In the genomic region with DNA sequence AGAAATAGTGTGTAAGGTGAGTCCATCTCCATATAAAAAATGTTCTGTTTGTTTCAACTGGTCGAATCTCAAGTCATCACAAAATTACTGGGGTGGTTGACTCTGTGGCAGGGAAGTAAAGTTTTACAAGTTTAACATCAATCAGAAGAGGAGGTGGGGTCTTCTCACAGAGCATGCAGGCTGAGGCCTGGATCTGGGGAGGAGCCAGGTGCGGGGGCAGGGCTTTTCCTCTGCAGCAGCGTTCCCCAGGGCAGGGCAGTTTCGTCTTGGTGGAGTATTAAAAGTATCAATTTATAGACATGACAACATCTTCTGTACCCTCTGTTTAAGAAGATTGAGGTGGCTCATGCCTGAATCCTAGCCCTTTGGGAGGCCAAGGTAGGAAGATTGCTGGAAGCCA, we compare ENCODE assay signal across 22 cellular contexts.
"Had no signal": no experiment of that assay in that cellular context is flagged by ENCODE, and none has a peak within 500 bp of the region (broad histone marks: within the 10 kb centered on the region; RNA-seq: fewer than 3 reads in every experiment).

No MANE protein-coding gene starts in this region.

- H3K27me3 ChIP-seq: left lung, sigmoid colon, upper lobe of left lung had no signal

- ATAC-seq: activated CD8-positive, alpha-beta memory T cell treated with anti-CD3 and anti-CD28 coated beads, Interleukin-2, amount 10 ng/mL, durations not matched to agents 7 days and 5 days; activated CD8-positive, alpha-beta T cell treated with anti-CD3 and anti-CD28 coated beads for 36 hours; activated naive CD4-positive, alpha-beta T cell treated with anti-CD3 and anti-CD28 coated beads, Interleukin-2, amount 50 U/mL, for 72 hours; left lung; natural killer cell; stimulated activated naive B cell treated with anti-CD40 and anti-IgM and Interleukin-4, amounts not matched to agents 10 μg/mL and 1 μg/mL and 100 μg/mL, for 72 hours had no signal

- H3K4me3 Mint-ChIP-seq: activated CD4-positive, alpha-beta T cell treated with anti-CD3 and anti-CD28 coated beads, Interleukin-2, amount 10 ng/mL, durations not matched to agents 7 days and 5 days; activated CD8-positive, alpha-beta memory T cell treated with anti-CD3 and anti-CD28 coated beads, Interleukin-2, amount 10 ng/mL, durations not matched to agents 7 days and 5 days; activated CD8-positive, alpha-beta T cell treated with anti-CD3 and anti-CD28 coated beads for 36 hours; activated T-helper 1 cell treated with anti-CD3 and anti-CD28 coated beads, Interleukin-12 subunit alpha, Interleukin-12 subunit beta, Interleukin-2, Interleukin-4 antibody, amounts not matched to agents 30 ng/mL and 10 ng/mL and 1 ng/mL, durations not matched to agents 14 hours and 24 hours and 36 hours; immature natural killer cell; natural killer cell; stimulated activated naive B cell treated with anti-CD40 and anti-IgM and Interleukin-4, amounts not matched to agents 10 μg/mL and 1 μg/mL and 100 μg/mL, for 72 hours; T-helper 2 cell treated with Interferon-gamma antibody and Interleukin-4, amounts not matched to agents 5 μg/mL and 100 μg/mL, for 36 hours had no signal

- H3K9me3 Mint-ChIP-seq: activated CD4-positive, alpha-beta T cell treated with anti-CD3 and anti-CD28 coated beads, Interleukin-2, amount 10 ng/mL, durations not matched to agents 7 days and 5 days; activated CD8-positive, alpha-beta T cell treated with anti-CD3 and anti-CD28 coated beads for 36 hours; activated naive CD4-positive, alpha-beta T cell treated with anti-CD3 and anti-CD28 coated beads, Interleukin-2, amount 50 U/mL, for 72 hours; activated T-helper 1 cell treated with anti-CD3 and anti-CD28 coated beads, Interleukin-12 subunit alpha, Interleukin-12 subunit beta, Interleukin-2, Interleukin-4 antibody, amounts not matched to agents 30 ng/mL and 10 ng/mL and 1 ng/mL, durations not matched to agents 14 hours and 24 hours and 36 hours; immature natural killer cell; natural killer cell; stimulated activated naive B cell treated with anti-CD40 and anti-IgM and Interleukin-4, amounts not matched to agents 10 μg/mL and 1 μg/mL and 100 μg/mL, for 72 hours; T-helper 2 cell treated with Interferon-gamma antibody and Interleukin-4, amounts not matched to agents 5 μg/mL and 100 μg/mL, for 36 hours had no signal

- H3K4me1 ChIP-seq: left lung, sigmoid colon, upper lobe of left lung had no signal

- H3K9me3 ChIP-seq: left lung, sigmoid colon, upper lobe of left lung had no signal

- H3K27me3 Mint-ChIP-seq: activated CD8-positive, alpha-beta memory T cell treated with anti-CD3 and anti-CD28 coated beads, Interleukin-2, amount 10 ng/mL, durations not matched to agents 7 days and 5 days; activated CD8-positive, alpha-beta T cell treated with anti-CD3 and anti-CD28 coated beads for 36 hours had no signal

- DNase-seq: activated CD4-positive, alpha-beta T cell treated with anti-CD3 and anti-CD28 coated beads, Interleukin-2, amount 10 ng/mL, durations not matched to agents 7 days and 5 days; activated CD4-positive, CD25-positive, alpha-beta regulatory T cell treated with anti-CD3 and anti-CD28 coated beads, Interleukin-2, amount 50 U/mL, for 72 hours; activated CD8-positive, alpha-beta memory T cell treated with anti-CD3 and anti-CD28 coated beads, Interleukin-2, amount 10 ng/mL, durations not matched to agents 7 days and 5 days; activated CD8-positive, alpha-beta T cell treated with anti-CD3 and anti-CD28 coated beads for 36 hours; activated gamma-delta T cell; amniotic stem cell; erythroblast; foreskin fibroblast; immature natural killer cell; left lung; natural killer cell; retina; sigmoid colon; stimulated activated CD4-positive, alpha-beta T cell treated with anti-CD3 and anti-CD28 coated beads, Interleukin-15, amount 100 ng/mL, for 24 hours; stimulated activated naive B cell treated with anti-CD40 and anti-IgM and Interleukin-4, amounts not matched to agents 10 μg/mL and 1 μg/mL and 100 μg/mL, for 72 hours; upper lobe of left lung had no signal

- H3K4me1 Mint-ChIP-seq: stimulated activated naive B cell treated with anti-CD40 and anti-IgM and Interleukin-4, amounts not matched to agents 10 μg/mL and 1 μg/mL and 100 μg/mL, for 72 hours had no signal

- H3K27ac Mint-ChIP-seq: activated CD4-positive, alpha-beta T cell treated with anti-CD3 and anti-CD28 coated beads, Interleukin-2, amount 10 ng/mL, durations not matched to agents 7 days and 5 days; activated CD8-positive, alpha-beta memory T cell treated with anti-CD3 and anti-CD28 coated beads, Interleukin-2, amount 10 ng/mL, durations not matched to agents 7 days and 5 days; activated CD8-positive, alpha-beta T cell treated with anti-CD3 and anti-CD28 coated beads for 36 hours; activated T-helper 1 cell treated with anti-CD3 and anti-CD28 coated beads, Interleukin-12 subunit alpha, Interleukin-12 subunit beta, Interleukin-2, Interleukin-4 antibody, amounts not matched to agents 30 ng/mL and 10 ng/mL and 1 ng/mL, durations not matched to agents 14 hours and 24 hours and 36 hours; immature natural killer cell; natural killer cell; progenitor cell of endocrine pancreas; stimulated activated naive B cell treated with anti-CD40 and anti-IgM and Interleukin-4, amounts not matched to agents 10 μg/mL and 1 μg/mL and 100 μg/mL, for 72 hours; T-helper 2 cell treated with Interferon-gamma antibody and Interleukin-4, amounts not matched to agents 5 μg/mL and 100 μg/mL, for 36 hours had no signal

- H3K36me3 Mint-ChIP-seq: activated CD8-positive, alpha-beta memory T cell treated with anti-CD3 and anti-CD28 coated beads, Interleukin-2, amount 10 ng/mL, durations not matched to agents 7 days and 5 days; activated naive CD4-positive, alpha-beta T cell treated with anti-CD3 and anti-CD28 coated beads, Interleukin-2, amount 50 U/mL, for 72 hours; immature natural killer cell; natural killer cell; stimulated activated naive B cell treated with anti-CD40 and anti-IgM and Interleukin-4, amounts not matched to agents 10 μg/mL and 1 μg/mL and 100 μg/mL, for 72 hours had no signal

- H3K36me3 ChIP-seq: left lung, sigmoid colon, upper lobe of left lung had no signal

- H3K4me2 ChIP-seq: smooth muscle cell had no signal

- H3K4me3 ChIP-seq: left lung, sigmoid colon, smooth muscle cell, upper lobe of left lung had no signal

- H3K27ac ChIP-seq: left lung, sigmoid colon, upper lobe of left lung, VCaP had no signal
